22 cellular contexts compared by ENCODE assay signal in the genomic region with DNA sequence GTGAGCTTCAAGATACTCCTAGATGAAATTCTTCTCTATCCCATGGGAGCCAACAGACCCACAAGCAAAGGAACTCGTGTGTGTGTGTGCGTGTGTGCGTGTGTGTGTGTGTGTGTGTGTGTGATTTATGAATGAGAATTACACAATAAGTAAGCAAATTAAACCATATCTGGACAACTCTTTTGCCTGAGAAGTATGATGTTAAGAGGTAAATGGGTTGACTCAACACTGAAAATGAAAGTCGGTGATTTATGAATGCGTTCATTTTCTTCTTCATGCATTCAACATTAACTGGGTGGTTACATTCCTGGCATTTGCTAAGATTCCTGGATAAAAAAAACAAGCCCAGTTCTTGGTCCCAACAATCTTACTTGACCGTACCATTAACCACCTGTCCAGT.
"Had no signal": no experiment of that assay in that cellular context is flagged by ENCODE, and none has a peak within 500 bp of the region (broad histone marks: within the 10 kb centered on the region; RNA-seq: fewer than 3 reads in every experiment).

No MANE protein-coding gene starts in this region.

- H3K4me3 ChIP-seq: neural progenitor cell, ovary, psoas muscle, right lobe of liver, sigmoid colon, stomach, thoracic aorta, thyroid gland, tibial nerve, upper lobe of right lung, uterus had no signal

- DNase-seq: natural killer cell; occipital lobe; ovary; posterior cingulate gyrus; psoas muscle; right cardiac atrium; right lobe of liver; sigmoid colon; small intestine; stimulated activated CD4-positive, alpha-beta T cell treated with anti-CD3 and anti-CD28 coated beads, Interleukin-15, amount 100 ng/mL, for 24 hours; stimulated activated CD4-positive, alpha-beta T cell treated with anti-CD3 and anti-CD28 coated beads, Interleukin-2, amount 100 ng/mL, for 24 hours; stimulated activated CD4-positive, alpha-beta T cell treated with anti-CD3 and anti-CD28 coated beads, Interleukin-2, amount 100 ng/mL, for 48 hours; stimulated activated CD4-positive, alpha-beta T cell treated with anti-CD3 and anti-CD28 coated beads, Interleukin-4, amount 100 ng/mL, for 24 hours; stimulated activated naive B cell treated with anti-CD40 and anti-IgM and Interleukin-4, amounts not matched to agents 10 μg/mL and 1 μg/mL and 100 μg/mL, for 72 hours; stimulated activated naive CD4-positive, alpha-beta T cell treated with Interleukin-2 at 50 U/mL for 16 hours; stomach; thyroid gland; upper lobe of right lung; uterus had no signal
